ENCODE assay signal across 8 cellular contexts in genomic region chr2:202911203-202911512, GRCh38. TPM values are rescaled to one million over a fixed set of nuclear protein-coding genes. Genes with fewer than 3 reads are reported as not detected.
DNase-seq lines count a peak whose midpoint lies in the region; TF ChIP-seq lines count a peak whose summit lies in the region.

No MANE protein-coding gene starts in this region.

- peaks cover 5% of the 10 kb centered on the region for H3K36me3 Mint-ChIP-seq in activated naive CD4-positive, alpha-beta T cell treated with anti-CD3 and anti-CD28 coated beads, Interleukin-2, amount 10 ng/mL, durations not matched to agents 7 days and 5 days

- H3K27ac Mint-ChIP-seq in activated naive CD4-positive, alpha-beta T cell treated with anti-CD3 and anti-CD28 coated beads, Interleukin-2, amount 10 ng/mL, durations not matched to agents 7 days and 5 days, result peak overlapping the region; percentile 97

- peaks cover 2% of the 10 kb centered on the region for H3K36me3 ChIP-seq in SJSA1
- peaks cover 3% of the 10 kb centered on the region for H3K36me3 ChIP-seq in skeletal muscle satellite cell (ENCODE audit: insufficient read depth, low read length)

- peak overlapping the region; percentile 81 for H3K4me2 ChIP-seq in skeletal muscle satellite cell (ENCODE audit: low read length)

- CTCF ChIA-PET in activated naive CD4-positive, alpha-beta T cell treated with anti-CD3 and anti-CD28 coated beads, Interleukin-2, amount 10 ng/mL, durations not matched to agents 7 days and 5 days (lab: Charles Lee), result interaction anchor here (0.6 to 1.2 kb wide), 4 partner anchors 21 to 544 kb away, joined by 3 to 4 read pairs (median 3); no protein-coding TSS in a partner anchor

- no peaks in the 10 kb centered on the region for H3K27me3 ChIP-seq in SJSA1 (replicated peaks)
- H3K27me3 ChIP-seq in skeletal muscle satellite cell (ENCODE audit: control insufficient read depth, insufficient read depth, low read length), result no peaks in the 10 kb centered on the region

- no peak for TF ChIP-seq CTCF in foreskin fibroblast (IDR thresholded peaks at IDR 0.05; ENCODE audit: low read depth, low read length)
- TF ChIP-seq CTCF in GM13977 (IDR thresholded peaks at IDR 0.05; ENCODE audit: extremely low read depth, insufficient read depth, missing control alignments), result no peak

- no peak for DNase-seq in activated naive CD4-positive, alpha-beta T cell treated with anti-CD3 and anti-CD28 coated beads, Interleukin-2, amount 10 ng/mL, durations not matched to agents 7 days and 5 days
- no peak for DNase-seq in activated naive CD4-positive, alpha-beta T cell treated with Interleukin-2 at 50 U/mL for 16 hours
- DNase-seq in SJSA1 (ENCODE audit: low read depth in 1 of 2, low spot score in 2 of 2), result no peak
- DNase-seq in foreskin fibroblast, result no peak
- DNase-seq in GM13977 (ENCODE audit: low spot score), result no peak
- no peak for DNase-seq in NCI-H774 (lab: John Stamatoyannopoulos, UW)
- DNase-seq in NCI-H82 treated with DMSO at 0.1 percent for 48 hours (lab: John Stamatoyannopoulos, UW; ENCODE audit: unreplicated experiment), result no peak

- no peak overlapping the region for H3K27ac ChIP-seq in SJSA1

- peak overlapping the region; percentile 97 for H3K4me3 Mint-ChIP-seq in activated naive CD4-positive, alpha-beta T cell treated with anti-CD3 and anti-CD28 coated beads, Interleukin-2, amount 10 ng/mL, durations not matched to agents 7 days and 5 days

- in situ Hi-C loops in GM13977 (cut with MboI; ENCODE audit: low pct_unique_long_range_greater_than_20kb, low sequenced_read_pairs, unreplicated experiment), result no loop called here

- 0 out of 2 replicates have a peak, but pooled peaks cover 3% of the 10 kb centered on the region for H3K4me1 ChIP-seq in SJSA1 (replicated peaks)
- H3K4me1 ChIP-seq in skeletal muscle satellite cell (ENCODE audit: control insufficient read depth, insufficient read depth, low read length), result peaks cover 7% of the 10 kb centered on the region

- no peaks in the 10 kb centered on the region for H3K9me3 Mint-ChIP-seq in activated naive CD4-positive, alpha-beta T cell treated with anti-CD3 and anti-CD28 coated beads, Interleukin-2, amount 10 ng/mL, durations not matched to agents 7 days and 5 days

- no peaks in the 10 kb centered on the region for H3K27me3 Mint-ChIP-seq in activated naive CD4-positive, alpha-beta T cell treated with anti-CD3 and anti-CD28 coated beads, Interleukin-2, amount 10 ng/mL, durations not matched to agents 7 days and 5 days

- H3K4me3 ChIP-seq in SJSA1 (peak overlapping the region; percentile 66), foreskin fibroblast (ENCODE audit: low read depth in 1 of 2, low read length in 2 of 2) (peak overlapping the region; percentile 62 to 91), skeletal muscle satellite cell (ENCODE audit: low read length) (peak overlapping the region; percentile 84)

- no peaks in the 10 kb centered on the region for H3K9me3 ChIP-seq in SJSA1 (replicated peaks)
- no peaks in the 10 kb centered on the region for H3K9me3 ChIP-seq in skeletal muscle satellite cell (replicated peaks; ENCODE audit: low read length)

- peak overlapping the region; percentile 89 for H3K9ac ChIP-seq in skeletal muscle satellite cell (ENCODE audit: low read depth, low read length)

- H3K4me1 Mint-ChIP-seq in activated naive CD4-positive, alpha-beta T cell treated with anti-CD3 and anti-CD28 coated beads, Interleukin-2, amount 10 ng/mL, durations not matched to agents 7 days and 5 days, result peaks cover 32% of the 10 kb centered on the region

RNA-seq across cellular contexts. Expression of gene WDR12, which starts 0.3 kb away (rescaled TPM):
- 40.3 and 49.3 TPM in 2 replicates for total RNA-seq in SJSA1 (2014; rRNA removed; shearing (Covaris generic))
- total RNA-seq in skeletal muscle satellite cell (2012; rRNA removed), result 39.3 and 52.2 TPM in 2 replicates

RNA-seq across cellular contexts. Expression of gene CARF, which starts 0.9 kb away (rescaled TPM):
- 3.1 and 7.9 TPM in 2 replicates for total RNA-seq in SJSA1 (2014; rRNA removed; shearing (Covaris generic))
- 3.0 and 6.1 TPM in 2 replicates for total RNA-seq in skeletal muscle satellite cell (2012; rRNA removed)

RNA-seq across cellular contexts. Expression of gene ICA1L, which starts 39.6 kb away (rescaled TPM):
- 2.0 and 3.4 TPM in 2 replicates for total RNA-seq in SJSA1 (2014; rRNA removed; shearing (Covaris generic))
- total RNA-seq in skeletal muscle satellite cell (2012; rRNA removed), result 2.8 and 5.0 TPM in 2 replicates
